ENCODE assay signal across 18 cellular contexts in the genomic region with DNA sequence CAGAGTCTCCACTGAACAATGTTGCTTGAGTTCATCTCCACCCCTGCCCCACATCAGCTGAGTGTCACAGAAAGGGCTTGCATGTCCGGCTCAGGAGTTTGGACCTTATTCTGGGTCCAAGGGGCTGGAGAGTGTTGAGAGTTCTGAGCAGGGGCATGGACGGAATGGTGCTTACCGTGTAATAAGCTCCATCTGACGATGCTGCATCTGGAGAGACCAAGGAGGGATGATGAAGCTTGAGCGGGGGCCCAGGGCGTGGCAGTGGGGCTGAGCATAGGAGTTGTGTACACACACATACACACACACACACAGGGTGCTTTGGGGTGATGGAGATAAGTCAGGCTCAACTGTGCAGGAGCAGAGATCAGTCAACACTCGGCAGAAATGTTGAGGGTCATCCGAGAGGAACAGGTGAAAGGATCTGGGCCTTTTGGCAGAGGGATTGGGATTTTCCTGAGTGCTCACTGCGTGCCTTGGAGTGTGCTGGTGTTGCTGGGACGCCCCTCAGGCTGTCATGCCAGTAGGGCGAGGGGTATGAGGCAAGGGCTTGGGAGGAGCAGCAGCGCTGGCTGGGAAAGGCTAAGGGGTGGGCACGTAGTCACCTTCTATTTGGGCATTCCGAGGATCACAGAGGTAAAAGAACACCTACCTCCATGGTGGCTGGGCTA. TPM values are rescaled to one million over a fixed set of nuclear protein-coding genes. Genes with fewer than 3 reads are reported as not detected.
A peak's percentile ranks its signal among the peaks of the same experiment; 100 is the strongest.
DNase-seq lines count a peak whose midpoint lies in the region; FAIRE-seq and TF ChIP-seq lines count a peak whose summit lies in the region.
"Had no signal": no experiment of that assay in that cellular context is flagged by ENCODE, and none has a peak within 500 bp of the region (broad histone marks: within the 10 kb centered on the region; RNA-seq: fewer than 3 reads in every experiment).

No MANE protein-coding gene starts in this region.

- no peak overlapping the region for H2AFZ ChIP-seq in astrocyte (ENCODE audit: low read depth, low read length)
- peak overlapping the region; percentile 9 for H2AFZ ChIP-seq in trophoblast cell (ENCODE audit: insufficient read depth, low read length, poor library complexity)

- H3K9ac ChIP-seq in astrocyte (ENCODE audit: low read length) (no peak overlapping the region), trophoblast cell (ENCODE audit: low read length) (no peak overlapping the region), mesendoderm (ENCODE audit: low read length) (no peak overlapping the region)

- H3K27me3 ChIP-seq in CD8-positive, alpha-beta memory T cell (ENCODE audit: insufficient read depth, low read length, poor library complexity, severe bottlenecking): no peaks in the 10 kb centered on the region
- H3K27me3 ChIP-seq in astrocyte (ENCODE audit: insufficient read depth, low read length) (no peaks in the 10 kb centered on the region), trophoblast cell (ENCODE audit: insufficient read depth, low read length) (no peaks in the 10 kb centered on the region), mesendoderm (ENCODE audit: insufficient read depth, low read length, poor library complexity) (no peaks in the 10 kb centered on the region)

- no peak overlapping the region for H4K5ac ChIP-seq in mesendoderm (ENCODE audit: low read length)

- no peak overlapping the region for H2BK15ac ChIP-seq in mesendoderm (replicated peaks; ENCODE audit: low read depth)

- H2BK12ac ChIP-seq in trophoblast cell (ENCODE audit: low read length): no peak overlapping the region

- H2AK5ac ChIP-seq in trophoblast cell (ENCODE audit: low read length) (no peak overlapping the region), mesendoderm (ENCODE audit: low read length) (no peak overlapping the region)

- H4K8ac ChIP-seq in trophoblast cell (ENCODE audit: low read depth, low read length) (peak overlapping the region; percentile 17), mesendoderm (ENCODE audit: low read depth, low read length) (no peak overlapping the region)

- H3K9me3 ChIP-seq in CD8-positive, alpha-beta memory T cell (ENCODE audit: low read length): no peaks in the 10 kb centered on the region
- H3K9me3 ChIP-seq in astrocyte (ENCODE audit: insufficient read depth, low read depth, low read length) (no peaks in the 10 kb centered on the region), trophoblast cell (ENCODE audit: insufficient read depth, low read depth, low read length) (no peaks in the 10 kb centered on the region)
- H3K9me3 ChIP-seq: mucosa of descending colon had no signal

- peaks cover 0 to 1% of the 10 kb centered on the region in 2 donors for H3K27me3 Mint-ChIP-seq in CD8-positive, alpha-beta memory T cell
- H3K27me3 Mint-ChIP-seq in astrocyte (ENCODE audit: low read depth, unreplicated experiment): no peaks in the 10 kb centered on the region

- H3K23ac ChIP-seq in trophoblast cell (ENCODE audit: low read length): no peak overlapping the region
- H3K23ac ChIP-seq in mesendoderm (ENCODE audit: low read length): no peak overlapping the region

- H4K12ac ChIP-seq in trophoblast cell (ENCODE audit: low read depth, low read length): peak overlapping the region; percentile 22

- TF ChIP-seq CTCF in AG10803 (conservative IDR thresholded peaks at IDR 0.05; ENCODE audit: low read length) (no peak), astrocyte (IDR thresholded peaks at IDR 0.05; ENCODE audit: insufficient read depth, low read depth, low read length) (no peak)

- H3K79me2 ChIP-seq in astrocyte (ENCODE audit: insufficient read depth, low read length): peaks cover 63% of the 10 kb centered on the region
- peaks cover 24% of the 10 kb centered on the region for H3K79me2 ChIP-seq in trophoblast cell (ENCODE audit: control insufficient read depth, insufficient read depth, low read length, poor library complexity)
- no peaks in the 10 kb centered on the region for H3K79me2 ChIP-seq in mesendoderm (ENCODE audit: control insufficient read depth, insufficient read depth, low read length)

- DNase-seq in AG10803 (ENCODE audit: low read depth) (no peak), astrocyte (ENCODE audit: low read depth) (no peak), trophoblast cell (no peak), cerebellum (ENCODE audit: low spot score) (no peak), NCI-H510A (lab: John Stamatoyannopoulos, UW) (no peak), mesendoderm (no peak)
- DNase-seq in CD8-positive, alpha-beta memory T cell: peak in 1 of 5 donors; percentile 40
- DNase-seq: activated CD4-positive, alpha-beta T cell treated with anti-CD3 and anti-CD28 coated beads, Interleukin-2, amount 50 U/mL, for 1 hour; activated T-cell treated with anti-CD3 and anti-CD28 coated beads for 4 hours; AML-193; foreskin melanocyte; GF-D8; left colon; NCI-H1694; SIG-M5 had no signal

- H3K4ac ChIP-seq in trophoblast cell (ENCODE audit: low read depth, low read length): peak overlapping the region; percentile 60
- H3K4ac ChIP-seq in mesendoderm (ENCODE audit: low read depth, low read length): no peak overlapping the region

- H3K4me2 ChIP-seq in astrocyte (ENCODE audit: low read length): peak overlapping the region; percentile 92
- no peak overlapping the region for H3K4me2 ChIP-seq in trophoblast cell (ENCODE audit: low read length)
- H3K4me2 ChIP-seq in mesendoderm (ENCODE audit: low read length): no peak overlapping the region

- POLR2A ChIA-PET in CD8-positive, alpha-beta memory T cell (lab: Charles Lee): no interaction called here

- CTCF ChIA-PET in CD8-positive, alpha-beta memory T cell (lab: Charles Lee): interaction anchor here (2.0 kb wide), 1 partner anchor 12 kb away, joined by 5 read pairs; no protein-coding TSS in a partner anchor

- peaks cover 75% of the 10 kb centered on the region for H4K20me1 ChIP-seq in astrocyte (ENCODE audit: insufficient read depth, low read length)

- no peak overlapping the region for H3K14ac ChIP-seq in trophoblast cell (ENCODE audit: low read length)

- peak overlapping the region in 6 of 8 donors; percentile 50 to 90 (median 78) for H3K27ac Mint-ChIP-seq in CD8-positive, alpha-beta memory T cell
- H3K27ac Mint-ChIP-seq in astrocyte (ENCODE audit: unreplicated experiment): peak overlapping the region; percentile 15

- peak overlapping the region; percentile 3 for H2BK120ac ChIP-seq in trophoblast cell (ENCODE audit: insufficient read depth, low read length, poor library complexity)
- H2BK120ac ChIP-seq in mesendoderm (ENCODE audit: low read depth, low read length): no peak overlapping the region

- H4K91ac ChIP-seq in trophoblast cell (ENCODE audit: low read depth, low read length): no peak overlapping the region

- H3K4me3 ChIP-seq in AG10803 (ENCODE audit: low read length) (peak overlapping the region; percentile 8; the same call in 1 of the 2 replicates), astrocyte (ENCODE audit: insufficient read depth, low read depth, low read length) (no peak overlapping the region), trophoblast cell (ENCODE audit: low read depth, low read length) (no peak overlapping the region), mesendoderm (ENCODE audit: low read length) (no peak overlapping the region)
- H3K4me3 ChIP-seq in CD8-positive, alpha-beta memory T cell (ENCODE audit: low read length): no peak overlapping the region
- H3K4me3 ChIP-seq: mucosa of descending colon had no signal

- H3K9me3 Mint-ChIP-seq in CD8-positive, alpha-beta memory T cell: no peaks in the 10 kb centered on the region
- no peaks in the 10 kb centered on the region for H3K9me3 Mint-ChIP-seq in astrocyte (ENCODE audit: unreplicated experiment)

- H3K27ac ChIP-seq in CD8-positive, alpha-beta memory T cell (ENCODE audit: low read depth, low read length): no peak overlapping the region
- H3K27ac ChIP-seq in astrocyte (ENCODE audit: low read depth, low read length) (no peak overlapping the region), trophoblast cell (ENCODE audit: low read depth, low read length) (no peak overlapping the region), mesendoderm (ENCODE audit: low read depth, low read length) (no peak overlapping the region)

- H3K79me1 ChIP-seq in trophoblast cell (ENCODE audit: low read length) (peaks cover 21% of the 10 kb centered on the region), mesendoderm (ENCODE audit: low read length) (no peaks in the 10 kb centered on the region)

- WGBS in trophoblast cell (ENCODE audit: extremely low coverage, insufficient coverage, insufficient read length): no CpG with 5 or more reads among the region's 14 CpGs
- WGBS in mesendoderm (ENCODE audit: extremely low coverage, insufficient coverage, low lambda C conversion rate): no CpG with 5 or more reads among the region's 14 CpGs

- H3K4me3 Mint-ChIP-seq in CD8-positive, alpha-beta memory T cell: peak overlapping the region in 6 of 7 donors; percentile 4 to 100 (median 39)
- H3K4me3 Mint-ChIP-seq in astrocyte (ENCODE audit: unreplicated experiment): peak overlapping the region; percentile 97

- H2BK5ac ChIP-seq in trophoblast cell (ENCODE audit: low read depth, low read length, poor library complexity): no peak overlapping the region
- no peak overlapping the region for H2BK5ac ChIP-seq in mesendoderm (ENCODE audit: low read length)

- peaks cover 39 to 76% (median 62%) of the 10 kb centered on the region in 3 donors for H3K4me1 Mint-ChIP-seq in CD8-positive, alpha-beta memory T cell
- H3K4me1 Mint-ChIP-seq in astrocyte (ENCODE audit: low read depth, unreplicated experiment): peaks cover 44% of the 10 kb centered on the region

- FAIRE-seq in astrocyte (lab: Jason Lieb, UNC): no peak
- FAIRE-seq: GM12892, H54 had no signal

- peaks cover 0 to 11% (median 6%) of the 10 kb centered on the region in 3 donors for H3K36me3 Mint-ChIP-seq in CD8-positive, alpha-beta memory T cell
- peaks cover 13% of the 10 kb centered on the region for H3K36me3 Mint-ChIP-seq in astrocyte (ENCODE audit: low read depth, unreplicated experiment)

- H3K4me1 ChIP-seq in CD8-positive, alpha-beta memory T cell (ENCODE audit: insufficient read depth, low read length): peaks cover 38% of the 10 kb centered on the region
- H3K4me1 ChIP-seq in astrocyte (ENCODE audit: insufficient read depth, low read length): peaks cover 33% of the 10 kb centered on the region
- peaks cover 35 to 46% of the 10 kb centered on the region in 2 experiments for H3K4me1 ChIP-seq in trophoblast cell (ENCODE audit: control insufficient read depth in 1 of 2, insufficient read depth in 2 of 2, low read length in 2 of 2)
- H3K4me1 ChIP-seq in mesendoderm (ENCODE audit: control insufficient read depth, low read depth, low read length): peaks cover 5% of the 10 kb centered on the region

- H3K56ac ChIP-seq in mesendoderm (ENCODE audit: low read length): no peak overlapping the region

- H3K18ac ChIP-seq in trophoblast cell (ENCODE audit: low read length): peak overlapping the region; percentile 71
- no peak overlapping the region for H3K18ac ChIP-seq in mesendoderm (ENCODE audit: low read length)

- no peaks in the 10 kb centered on the region for H3K36me3 ChIP-seq in CD8-positive, alpha-beta memory T cell (ENCODE audit: insufficient read depth, low read length)
- no peaks in the 10 kb centered on the region for H3K36me3 ChIP-seq in astrocyte (ENCODE audit: insufficient read depth, low read length)
- peaks cover 13 to 18% of the 10 kb centered on the region in 2 experiments for H3K36me3 ChIP-seq in trophoblast cell (ENCODE audit: control insufficient read depth in 1 of 2, insufficient read depth in 2 of 2, low read length in 2 of 2)
- no peaks in the 10 kb centered on the region for H3K36me3 ChIP-seq in mesendoderm (ENCODE audit: control insufficient read depth, insufficient read depth, low read length)

RNA-seq across cellular contexts. Expression of a gene that starts 2.3 kb away (rescaled TPM):
- total RNA-seq in CD8-positive, alpha-beta memory T cell: 1 to 10 TPM; 4.4 TPM
- polyA plus RNA-seq in CD8-positive, alpha-beta memory T cell: 1.1 TPM
- total RNA-seq in astrocyte: 16.2 and 18.7 TPM in 2 replicates
- 19.3 and 20.2 TPM in 2 replicates for polyA plus RNA-seq in trophoblast cell (2013)
- total RNA-seq in cerebellum: 14.2 TPM
- 1.7 TPM for polyA plus RNA-seq in mesendoderm (2013, experiment 1 of 2)
- 1.6 TPM for polyA plus RNA-seq in mesendoderm (2013, experiment 2 of 2)

RNA-seq across cellular contexts. Expression of a gene that starts 2.6 kb away (rescaled TPM):
- 1 to 10 TPM; 4.6 to 4.9 TPM for total RNA-seq in CD8-positive, alpha-beta memory T cell
- 3.3 TPM for polyA plus RNA-seq in CD8-positive, alpha-beta memory T cell
- total RNA-seq in astrocyte: 12.9 and 14.0 TPM in 2 replicates
- polyA plus RNA-seq in trophoblast cell (2013): 14.9 and 15.5 TPM in 2 replicates
- total RNA-seq in cerebellum: 4.4 TPM
- polyA plus RNA-seq in mesendoderm (2013, experiment 1 of 2): 0.97 TPM
- polyA plus RNA-seq in mesendoderm (2013, experiment 2 of 2): 1.0 TPM

RNA-seq across cellular contexts. Expression of a gene that starts 51.6 kb away (rescaled TPM):
- 10 to 100 TPM; 43.4 to 46.9 TPM for total RNA-seq in CD8-positive, alpha-beta memory T cell
- polyA plus RNA-seq in CD8-positive, alpha-beta memory T cell: 48.9 TPM
- 39.8 and 43.7 TPM in 2 replicates for total RNA-seq in astrocyte
- 76.1 and 82.0 TPM in 2 replicates for polyA plus RNA-seq in trophoblast cell (2013)
- 38.0 TPM for total RNA-seq in cerebellum
- polyA plus RNA-seq in mesendoderm (2013, experiment 1 of 2): 90.9 TPM
- polyA plus RNA-seq in mesendoderm (2013, experiment 2 of 2): 84.1 TPM
